18 cellular contexts compared by ENCODE assay signal in genomic region chr2:26333286-26333685, GRCh38. TPM values are rescaled to one million over a fixed set of nuclear protein-coding genes. Genes with fewer than 3 reads are reported as not detected.
"Had no signal": no experiment of that assay in that cellular context is flagged by ENCODE, and none has a peak within 500 bp of the region (broad histone marks: within the 10 kb centered on the region; RNA-seq: fewer than 3 reads in every experiment).

No MANE protein-coding gene starts in this region.

- H3K27ac Mint-ChIP-seq: activated naive CD8-positive, alpha-beta T cell treated with anti-CD3 and anti-CD28 coated beads, Interleukin-2, amount 10 ng/mL, durations not matched to agents 7 days and 5 days; activated T-helper 1 cell treated with anti-CD3 and anti-CD28 coated beads, Interleukin-12 subunit alpha, Interleukin-12 subunit beta, Interleukin-2, Interleukin-4 antibody, amounts not matched to agents 30 ng/mL and 10 ng/mL and 1 ng/mL, durations not matched to agents 14 hours and 24 hours and 36 hours; brain had no signal

- H3K4me3 Mint-ChIP-seq: activated naive CD8-positive, alpha-beta T cell treated with anti-CD3 and anti-CD28 coated beads, Interleukin-2, amount 10 ng/mL, durations not matched to agents 7 days and 5 days; activated T-helper 1 cell treated with anti-CD3 and anti-CD28 coated beads, Interleukin-12 subunit alpha, Interleukin-12 subunit beta, Interleukin-2, Interleukin-4 antibody, amounts not matched to agents 30 ng/mL and 10 ng/mL and 1 ng/mL, durations not matched to agents 14 hours and 24 hours and 36 hours; brain; central memory CD8-positive, alpha-beta T cell had no signal

- H3K9me3 Mint-ChIP-seq: activated naive CD8-positive, alpha-beta T cell treated with anti-CD3 and anti-CD28 coated beads, Interleukin-2, amount 10 ng/mL, durations not matched to agents 7 days and 5 days; activated T-helper 1 cell treated with anti-CD3 and anti-CD28 coated beads, Interleukin-12 subunit alpha, Interleukin-12 subunit beta, Interleukin-2, Interleukin-4 antibody, amounts not matched to agents 30 ng/mL and 10 ng/mL and 1 ng/mL, durations not matched to agents 14 hours and 24 hours and 36 hours; brain; central memory CD8-positive, alpha-beta T cell had no signal

- ATAC-seq: activated CD4-positive, CD25-positive, alpha-beta regulatory T cell treated with anti-CD3 and anti-CD28 coated beads, Interleukin-2, amount 50 U/mL, for 24 hours had no signal

- H3K9me3 ChIP-seq: esophagus squamous epithelium, tibial nerve, vagina had no signal

- H3K36me3 Mint-ChIP-seq: brain had no signal

- DNase-seq: activated naive CD4-positive, alpha-beta T cell; activated naive CD8-positive, alpha-beta T cell treated with anti-CD3 and anti-CD28 coated beads, Interleukin-2, amount 10 ng/mL, durations not matched to agents 7 days and 5 days; effector CD4-positive, alpha-beta T cell; esophagus squamous epithelium; posterior cingulate gyrus; stimulated activated CD4-positive, alpha-beta T cell treated with anti-CD3 and anti-CD28 coated beads, Interleukin-4, amount 100 ng/mL, for 24 hours; stimulated activated naive CD4-positive, alpha-beta T cell treated with Interleukin-2 at 50 U/mL for 16 hours; substantia nigra; T-helper 9 cell had no signal

- H3K27me3 ChIP-seq: esophagus squamous epithelium, tibial nerve, vagina had no signal

- H3K27ac ChIP-seq: coronary artery, esophagus squamous epithelium, tibial nerve, vagina had no signal

- H3K4me1 ChIP-seq: vagina had no signal

- H3K27me3 Mint-ChIP-seq: central memory CD8-positive, alpha-beta T cell had no signal

- H3K4me3 ChIP-seq: coronary artery, esophagus squamous epithelium, lung, tibial nerve, vagina had no signal

- H3K36me3 ChIP-seq: esophagus squamous epithelium, tibial nerve, vagina had no signal

RNA-seq across cellular contexts. Expression of gene ADGRF3, which starts 13.3 kb away (rescaled TPM):
- total RNA-seq: skeletal muscle tissue had no signal
